ENCODE assay signal across 8 cellular contexts in the genomic region with DNA sequence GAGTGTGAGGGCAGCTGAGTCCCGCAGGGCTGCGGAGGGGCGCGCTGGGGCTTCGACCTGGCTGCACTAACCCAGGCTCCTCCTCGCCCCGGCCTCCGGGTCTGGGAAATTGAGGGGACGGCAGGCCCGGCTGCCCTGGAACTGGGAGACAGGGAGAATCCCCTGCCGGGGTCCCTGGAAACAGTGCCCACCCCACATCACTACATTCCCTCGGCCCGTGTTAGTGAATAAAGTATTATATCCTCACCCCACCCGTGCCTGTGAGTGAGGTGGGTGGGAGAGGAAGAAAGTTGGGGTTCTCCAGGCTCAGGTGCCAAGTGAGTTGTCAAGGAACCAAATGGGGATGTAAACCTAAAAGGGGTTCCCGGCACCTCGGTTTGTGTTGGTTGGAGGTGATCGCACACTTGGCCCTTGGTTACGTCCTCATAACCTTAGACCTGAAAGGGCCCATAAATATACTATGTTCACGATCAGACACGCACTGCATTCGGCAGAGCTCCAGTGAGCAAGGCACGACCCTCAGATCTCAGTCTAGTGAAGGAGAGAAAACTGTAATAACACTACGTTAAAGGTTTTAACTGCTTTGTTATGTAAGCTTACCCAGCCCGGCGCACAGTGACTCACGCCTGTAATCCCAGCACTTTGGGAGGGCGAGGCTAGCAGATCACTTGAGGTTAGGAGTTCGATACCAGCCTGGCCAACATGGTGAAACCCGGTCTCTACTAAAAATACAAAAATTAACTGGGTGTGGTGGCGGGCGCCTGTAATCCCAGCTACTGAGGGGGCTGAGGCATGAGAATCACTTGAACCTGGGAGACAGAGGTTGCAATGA. TPM values are rescaled to one million over a fixed set of nuclear protein-coding genes. Genes with fewer than 3 reads are reported as not detected.
DNase-seq lines count a peak whose midpoint lies in the region; ATAC-seq and TF ChIP-seq lines count a peak whose summit lies in the region.

No MANE protein-coding gene starts in this region.

- intact Hi-C loops in CD4-positive, alpha-beta T cell (cut with DNase I, micrococcal nuclease): loop anchor here in 1 of 2 experiments (10.0 kb wide), 2 partner anchors 324 to 354 kb away; a partner anchor contains a TSS
- intact Hi-C loops in dorsolateral prefrontal cortex (cut with DNase I): loop anchor here in 1 of 2 donors (2.0 kb wide), 1 partner anchor 26 kb away; a partner anchor contains a TSS

- H2AFZ ChIP-seq in neural cell (ENCODE audit: low read depth, low read length): peak overlapping the region; percentile 45

- peak overlapping the region; percentile 10 for H3K4me2 ChIP-seq in neural cell (ENCODE audit: low read length)

- H3K4me3 ChIP-seq in dorsolateral prefrontal cortex (peak overlapping the region; percentile 43 to 75 (median 64)), neural cell (ENCODE audit: low read length) (peak overlapping the region; percentile 71)

- H3K36me3 Mint-ChIP-seq in CD4-positive, alpha-beta T cell (ENCODE audit: low read depth): peaks cover 34% of the 10 kb centered on the region

- no peaks in the 10 kb centered on the region for H3K9me3 Mint-ChIP-seq in CD4-positive, alpha-beta T cell

- TF ChIP-seq CTCF in CD4-positive, alpha-beta T cell (IDR thresholded peaks at IDR 0.05): no peak
- peak in 2 of 56 donors; percentile 3 to 7 for TF ChIP-seq CTCF in dorsolateral prefrontal cortex (IDR thresholded peaks at IDR 0.05 in 54 of 56, conservative IDR thresholded peaks at IDR 0.05 in 2 of 56; ENCODE audit: low read depth in 1 of 56, partially characterized antibody in 56 of 56)
- no peak for TF ChIP-seq CTCF in neural cell (IDR thresholded peaks at IDR 0.05; ENCODE audit: poor library complexity, severe bottlenecking)

- no peaks in the 10 kb centered on the region for H3K9me2 ChIP-seq in neural cell (ENCODE audit: insufficient read depth, low read length)

- H4K20me1 ChIP-seq in neural cell (ENCODE audit: insufficient read depth): no peaks in the 10 kb centered on the region

- no peaks in the 10 kb centered on the region for H3K36me3 ChIP-seq in neural cell (ENCODE audit: insufficient read depth, low read length)

- H3K27ac ChIP-seq in CD4-positive, alpha-beta T cell (ENCODE audit: low read depth, low read length): peak overlapping the region; percentile 73
- H3K27ac ChIP-seq in dorsolateral prefrontal cortex (peak overlapping the region; percentile 25 to 95 (median 89)), neural cell (ENCODE audit: low read length) (peak overlapping the region; percentile 59)

- no peak for ATAC-seq in CD4-positive, alpha-beta T cell (ENCODE audit: poor library complexity)
- ATAC-seq in GM21576 (IDR thresholded peaks at IDR 0.05; ENCODE audit: unreplicated experiment) (no peak), GM19397 (IDR thresholded peaks at IDR 0.05; ENCODE audit: unreplicated experiment) (no peak)

- peaks cover 2% of the 10 kb centered on the region for H3F3A ChIP-seq in neural cell (ENCODE audit: insufficient read depth, low read length, poor library complexity, severe bottlenecking)

- H3K79me2 ChIP-seq in neural cell (replicated peaks; ENCODE audit: insufficient read depth, low read length): no peaks in the 10 kb centered on the region

- H3K27ac Mint-ChIP-seq in CD4-positive, alpha-beta T cell: peak overlapping the region; percentile 86

- no peak for DNase-seq in CD4-positive, alpha-beta T cell
- peak; percentile 25 for DNase-seq in LHCN-M2 (ENCODE audit: low read depth)
- DNase-seq in dorsolateral prefrontal cortex: peak in 1 of 10 donors; percentile 16
- DNase-seq in GOT3 (lab: John Stamatoyannopoulos, UW): no peak
- no peak for DNase-seq in NCI-H2171 (lab: John Stamatoyannopoulos, UW)

- peaks cover 21% of the 10 kb centered on the region for H3K4me1 Mint-ChIP-seq in CD4-positive, alpha-beta T cell (ENCODE audit: low read depth)

- H3K9me3 ChIP-seq in CD4-positive, alpha-beta T cell (ENCODE audit: control insufficient read depth, low read length): no peaks in the 10 kb centered on the region
- H3K9me3 ChIP-seq in neural cell (ENCODE audit: low read length): no peaks in the 10 kb centered on the region

- H3K9ac ChIP-seq in neural cell (ENCODE audit: low read length): peak overlapping the region; percentile 63

- no peaks in the 10 kb centered on the region for H3K27me3 ChIP-seq in CD4-positive, alpha-beta T cell (ENCODE audit: control insufficient read depth, insufficient read depth, low read length)
- H3K27me3 ChIP-seq in dorsolateral prefrontal cortex (no peaks in the 10 kb centered on the region), neural cell (ENCODE audit: insufficient read depth, low read depth, low read length) (no peaks in the 10 kb centered on the region)

- no peak for TF ChIP-seq EP300 in neural cell (conservative IDR thresholded peaks at IDR 0.05; ENCODE audit: poor library complexity, severe bottlenecking)

- H3K4me3 Mint-ChIP-seq in CD4-positive, alpha-beta T cell: peak overlapping the region; percentile 72

- CTCF ChIA-PET in CD4-positive, alpha-beta T cell (lab: Charles Lee): interaction anchor here (0.7 to 2.3 kb wide), 8 partner anchors 9 to 276 kb away, joined by 3 to 13 read pairs (median 4); a partner anchor contains a TSS

- no peaks in the 10 kb centered on the region for H3K27me3 Mint-ChIP-seq in CD4-positive, alpha-beta T cell

- POLR2A ChIA-PET in CD4-positive, alpha-beta T cell (lab: Charles Lee): interaction anchor here (0.5 to 4.9 kb wide), 54 partner anchors 8 to 767 kb away, joined by 3 to 119 read pairs (median 6); a partner anchor contains a TSS

- no peak for TF ChIP-seq RAD21 in neural cell (conservative IDR thresholded peaks at IDR 0.05)

TF ChIP-seq in neural cell, 6 proteins besides CTCF, POLR2A, EP300 and RAD21:
- TF ChIP-seq, protein P1, sequence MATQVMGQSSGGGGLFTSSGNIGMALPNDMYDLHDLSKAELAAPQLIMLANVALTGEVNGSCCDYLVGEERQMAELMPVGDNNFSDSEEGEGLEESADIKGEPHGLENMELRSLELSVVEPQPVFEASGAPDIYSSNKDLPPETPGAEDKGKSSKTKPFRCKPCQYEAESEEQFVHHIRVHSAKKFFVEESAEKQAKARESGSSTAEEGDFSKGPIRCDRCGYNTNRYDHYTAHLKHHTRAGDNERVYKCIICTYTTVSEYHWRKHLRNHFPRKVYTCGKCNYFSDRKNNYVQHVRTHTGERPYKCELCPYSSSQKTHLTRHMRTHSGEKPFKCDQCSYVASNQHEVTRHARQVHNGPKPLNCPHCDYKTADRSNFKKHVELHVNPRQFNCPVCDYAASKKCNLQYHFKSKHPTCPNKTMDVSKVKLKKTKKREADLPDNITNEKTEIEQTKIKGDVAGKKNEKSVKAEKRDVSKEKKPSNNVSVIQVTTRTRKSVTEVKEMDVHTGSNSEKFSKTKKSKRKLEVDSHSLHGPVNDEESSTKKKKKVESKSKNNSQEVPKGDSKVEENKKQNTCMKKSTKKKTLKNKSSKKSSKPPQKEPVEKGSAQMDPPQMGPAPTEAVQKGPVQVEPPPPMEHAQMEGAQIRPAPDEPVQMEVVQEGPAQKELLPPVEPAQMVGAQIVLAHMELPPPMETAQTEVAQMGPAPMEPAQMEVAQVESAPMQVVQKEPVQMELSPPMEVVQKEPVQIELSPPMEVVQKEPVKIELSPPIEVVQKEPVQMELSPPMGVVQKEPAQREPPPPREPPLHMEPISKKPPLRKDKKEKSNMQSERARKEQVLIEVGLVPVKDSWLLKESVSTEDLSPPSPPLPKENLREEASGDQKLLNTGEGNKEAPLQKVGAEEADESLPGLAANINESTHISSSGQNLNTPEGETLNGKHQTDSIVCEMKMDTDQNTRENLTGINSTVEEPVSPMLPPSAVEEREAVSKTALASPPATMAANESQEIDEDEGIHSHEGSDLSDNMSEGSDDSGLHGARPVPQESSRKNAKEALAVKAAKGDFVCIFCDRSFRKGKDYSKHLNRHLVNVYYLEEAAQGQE (IDR thresholded peaks at IDR 0.05; ENCODE audit: borderline replicate concordance): no peak

RNA-seq across cellular contexts. Expression of a gene that starts 11.2 kb away (rescaled TPM):
- 1 to 10 TPM in 1 of 2 experiments, under 1 TPM in 1; 0.80 to 1.2 TPM for total RNA-seq in CD4-positive, alpha-beta T cell
- total RNA-seq in LHCN-M2 (2014; rRNA removed) (19.7 and 19.9 TPM in 2 replicates), dorsolateral prefrontal cortex (10 to 100 TPM; 15.2 to 48.7 (median 27.1) TPM)
- polyA plus RNA-seq in LHCN-M2 (2012): 8.5 TPM
- polyA plus RNA-seq in neural cell: 10.2 and 11.7 TPM in 2 replicates
- polyA minus RNA-seq in neural cell: 7.1 and 7.6 TPM in 2 replicates

RNA-seq across cellular contexts. Expression of a gene that starts 11.3 kb away (rescaled TPM):
- total RNA-seq in CD4-positive, alpha-beta T cell: 1 to 10 TPM; 5.4 to 6.5 TPM
- total RNA-seq in LHCN-M2 (2014; rRNA removed): 31.7 and 33.6 TPM in 2 replicates
- 40.3 TPM for polyA plus RNA-seq in LHCN-M2 (2012)
- total RNA-seq in dorsolateral prefrontal cortex: 10 to 100 TPM; 10.5 to 35.8 (median 21.2) TPM
- polyA plus RNA-seq in neural cell: 47.3 and 60.4 TPM in 2 replicates
- 17.0 and 20.4 TPM in 2 replicates for polyA minus RNA-seq in neural cell

RNA-seq across cellular contexts. Expression of a gene that starts 23.3 kb away (rescaled TPM):
- 1 to 10 TPM; 3.4 to 3.5 TPM for total RNA-seq in CD4-positive, alpha-beta T cell
- 8.8 and 10.3 TPM in 2 replicates for total RNA-seq in LHCN-M2 (2014; rRNA removed)
- polyA plus RNA-seq in LHCN-M2 (2012): 5.5 TPM
- total RNA-seq in dorsolateral prefrontal cortex: 10 to 100 TPM; 10.1 to 24.9 (median 16.6) TPM
- 42.3 and 48.9 TPM in 2 replicates for polyA plus RNA-seq in neural cell
- polyA minus RNA-seq in neural cell: 74.0 and 82.3 TPM in 2 replicates

RNA-seq across cellular contexts. Expression of a gene that starts 27.1 kb away (rescaled TPM):
- 10 to 100 TPM; 25.4 to 25.9 TPM for total RNA-seq in CD4-positive, alpha-beta T cell
- 5.1 and 10.0 TPM in 2 replicates for total RNA-seq in LHCN-M2 (2014; rRNA removed)
- 25.1 TPM for polyA plus RNA-seq in LHCN-M2 (2012)
- 10 to 100 TPM; 16.0 to 51.0 (median 28.6) TPM for total RNA-seq in dorsolateral prefrontal cortex
- 9.8 and 11.1 TPM in 2 replicates for polyA plus RNA-seq in neural cell
- 27.3 and 28.9 TPM in 2 replicates for polyA minus RNA-seq in neural cell

RNA-seq across cellular contexts. Expression of a gene that starts 36.2 kb away (rescaled TPM):
- total RNA-seq in CD4-positive, alpha-beta T cell: 100 to 1,000 TPM; 161 to 163 TPM
- 0.17 TPM in 1 of 2 replicates, not detected in the other for total RNA-seq in LHCN-M2 (2014; rRNA removed)
- 3.0 TPM for polyA plus RNA-seq in LHCN-M2 (2012)
- 1 to 10 TPM; 1.6 to 8.3 (median 4.0) TPM for total RNA-seq in dorsolateral prefrontal cortex
- polyA plus RNA-seq in neural cell: 0.38 TPM in 1 of 2 replicates, not detected in the other
- polyA minus RNA-seq in neural cell: 0.81 TPM in 1 of 2 replicates, not detected in the other
